Comparison of ENCODE assay signal across 14 cellular contexts in the genomic region with DNA sequence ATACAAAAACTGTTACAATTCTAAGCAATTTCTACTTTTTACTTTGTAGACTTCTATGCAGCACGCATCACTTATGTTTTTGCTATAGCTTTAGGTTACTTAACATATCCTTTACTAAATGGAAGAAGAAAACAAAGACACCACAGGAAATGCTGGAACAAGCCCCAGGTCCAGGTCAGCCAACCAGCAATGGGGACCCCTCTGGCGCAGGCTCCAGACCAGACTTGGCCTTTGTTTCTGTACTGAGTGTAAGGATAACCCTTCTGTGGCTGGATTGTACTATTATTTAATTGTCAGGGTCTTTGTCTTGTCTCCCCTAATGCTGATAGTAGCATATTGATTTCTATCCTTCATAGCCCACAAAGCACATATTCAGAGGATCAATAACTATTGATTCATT. TPM values are rescaled to one million over a fixed set of nuclear protein-coding genes. Genes with fewer than 3 reads are reported as not detected.
DNase-seq lines count a peak whose midpoint lies in the region; ATAC-seq and TF ChIP-seq lines count a peak whose summit lies in the region.
"Had no signal": no experiment of that assay in that cellular context is flagged by ENCODE, and none has a peak within 500 bp of the region (broad histone marks: within the 10 kb centered on the region; RNA-seq: fewer than 3 reads in every experiment).

No MANE protein-coding gene starts in this region.

- DNase-seq in CD8-positive, alpha-beta memory T cell = no peak
- no peak for DNase-seq in activated naive CD8-positive, alpha-beta T cell treated with anti-CD3 and anti-CD28 coated beads for 36 hours
- DNase-seq in natural killer cell treated with Interleukin-12 subunit alpha and Interleukin-12 subunit beta and Interleukin-15 and Interleukin-18, amount 100 ng/mL, for 72 hours (ENCODE audit: low spot score) = no peak
- no peak for DNase-seq in DMS114 treated with DMSO at 0.1 percent for 48 hours (lab: John Stamatoyannopoulos, UW; ENCODE audit: unreplicated experiment)
- DNase-seq in GM13976 (ENCODE audit: low spot score) = no peak
- DNase-seq: body of pancreas; naive B cell; NCI-H1105 treated with DMSO at 0.1 percent for 48 hours; SJCRH30; stimulated activated CD8-positive, alpha-beta memory T cell treated with anti-CD3 and anti-CD28 coated beads, Interleukin-4, amount 100 ng/mL, for 48 hours had no signal

- H3K27me3 Mint-ChIP-seq in CD8-positive, alpha-beta memory T cell = peaks cover 0 to 4% of the 10 kb centered on the region in 2 donors
- H3K27me3 Mint-ChIP-seq in IgD-negative memory B cell = no peaks in the 10 kb centered on the region
- H3K27me3 Mint-ChIP-seq in activated naive CD8-positive, alpha-beta T cell treated with anti-CD3 and anti-CD28 coated beads for 36 hours = no peaks in the 10 kb centered on the region
- no peaks in the 10 kb centered on the region for H3K27me3 Mint-ChIP-seq in natural killer cell treated with Interleukin-12 subunit alpha and Interleukin-12 subunit beta and Interleukin-15 and Interleukin-18, amount 100 ng/mL, for 72 hours
- H3K27me3 Mint-ChIP-seq: naive B cell had no signal

- POLR2A ChIA-PET in CD8-positive, alpha-beta memory T cell (lab: Charles Lee) = no interaction called here

- peaks cover 0 to 40% (median 7%) of the 10 kb centered on the region in 3 donors for H3K36me3 Mint-ChIP-seq in CD8-positive, alpha-beta memory T cell
- H3K36me3 Mint-ChIP-seq in IgD-negative memory B cell = peaks cover 8% of the 10 kb centered on the region
- H3K36me3 Mint-ChIP-seq in activated naive CD8-positive, alpha-beta T cell treated with anti-CD3 and anti-CD28 coated beads for 36 hours = peaks cover 61% of the 10 kb centered on the region
- H3K36me3 Mint-ChIP-seq in natural killer cell treated with Interleukin-12 subunit alpha and Interleukin-12 subunit beta and Interleukin-15 and Interleukin-18, amount 100 ng/mL, for 72 hours = peaks cover 5% of the 10 kb centered on the region

- TF ChIP-seq CTCF in GM13976 (IDR thresholded peaks at IDR 0.05; ENCODE audit: borderline replicate concordance, control extremely low read depth, extremely low read depth, insufficient read depth, missing control alignments) = no peak

- in situ Hi-C loops in GM13976 (cut with MboI; ENCODE audit: low sequenced_read_pairs, unreplicated experiment) = no loop called here

- H3K4me3 Mint-ChIP-seq in CD8-positive, alpha-beta memory T cell = peak overlapping the region; percentile 92 to 99 (median 94)
- H3K4me3 Mint-ChIP-seq in IgD-negative memory B cell = peak overlapping the region in 3 of 4 donors; percentile 67 to 99 (median 86)
- H3K4me3 Mint-ChIP-seq in activated naive CD8-positive, alpha-beta T cell treated with anti-CD3 and anti-CD28 coated beads for 36 hours = peak overlapping the region; percentile 89
- H3K4me3 Mint-ChIP-seq in natural killer cell treated with Interleukin-12 subunit alpha and Interleukin-12 subunit beta and Interleukin-15 and Interleukin-18, amount 100 ng/mL, for 72 hours = peak overlapping the region; percentile 80

- CTCF ChIA-PET in CD8-positive, alpha-beta memory T cell (lab: Charles Lee) = interaction anchor here (1.0 to 2.0 kb wide), 3 partner anchors 22 to 65 kb away, joined by 3 to 5 read pairs (median 3); no protein-coding TSS in a partner anchor

- no peak for ATAC-seq in natural killer cell treated with Interleukin-12 subunit alpha and Interleukin-12 subunit beta and Interleukin-15 and Interleukin-18, amount 100 ng/mL, for 72 hours
- ATAC-seq in GM19452 (IDR thresholded peaks at IDR 0.05; ENCODE audit: unreplicated experiment) = no peak
- no peak for ATAC-seq in HG03196 (IDR thresholded peaks at IDR 0.05; ENCODE audit: unreplicated experiment)
- ATAC-seq: body of pancreas had no signal

- no peaks in the 10 kb centered on the region for H3K9me3 ChIP-seq in CD8-positive, alpha-beta memory T cell (ENCODE audit: low read length)
- H3K9me3 ChIP-seq: body of pancreas, right atrium auricular region, SJCRH30 had no signal

- peak overlapping the region; percentile 22 to 96 (median 84) for H3K27ac Mint-ChIP-seq in CD8-positive, alpha-beta memory T cell
- H3K27ac Mint-ChIP-seq in IgD-negative memory B cell = peak overlapping the region in 2 of 3 donors; percentile 43 to 49
- H3K27ac Mint-ChIP-seq in activated naive CD8-positive, alpha-beta T cell treated with anti-CD3 and anti-CD28 coated beads for 36 hours = peak overlapping the region; percentile 82
- peak overlapping the region; percentile 58 to 78 for H3K27ac Mint-ChIP-seq in natural killer cell treated with Interleukin-12 subunit alpha and Interleukin-12 subunit beta and Interleukin-15 and Interleukin-18, amount 100 ng/mL, for 72 hours

- peaks cover 85 to 89% (median 88%) of the 10 kb centered on the region in 3 donors for H3K4me1 Mint-ChIP-seq in CD8-positive, alpha-beta memory T cell
- peaks cover 66 to 78% (median 78%) of the 10 kb centered on the region in 3 donors for H3K4me1 Mint-ChIP-seq in IgD-negative memory B cell
- H3K4me1 Mint-ChIP-seq in activated naive CD8-positive, alpha-beta T cell treated with anti-CD3 and anti-CD28 coated beads for 36 hours = peaks cover 76% of the 10 kb centered on the region
- H3K4me1 Mint-ChIP-seq in natural killer cell treated with Interleukin-12 subunit alpha and Interleukin-12 subunit beta and Interleukin-15 and Interleukin-18, amount 100 ng/mL, for 72 hours (ENCODE audit: low read depth in 2 of 2) = peaks cover 80% of the 10 kb centered on the region in 2 donors

- H3K27ac ChIP-seq in CD8-positive, alpha-beta memory T cell (ENCODE audit: low read depth, low read length) = no peak overlapping the region
- H3K27ac ChIP-seq: body of pancreas, right atrium auricular region, SJCRH30 had no signal

- no peaks in the 10 kb centered on the region for H3K9me3 Mint-ChIP-seq in CD8-positive, alpha-beta memory T cell
- H3K9me3 Mint-ChIP-seq in IgD-negative memory B cell = no peaks in the 10 kb centered on the region
- H3K9me3 Mint-ChIP-seq in activated naive CD8-positive, alpha-beta T cell treated with anti-CD3 and anti-CD28 coated beads for 36 hours = peaks cover 4% of the 10 kb centered on the region
- no peaks in the 10 kb centered on the region for H3K9me3 Mint-ChIP-seq in natural killer cell treated with Interleukin-12 subunit alpha and Interleukin-12 subunit beta and Interleukin-15 and Interleukin-18, amount 100 ng/mL, for 72 hours
- H3K9me3 Mint-ChIP-seq: naive B cell had no signal

- H3K4me1 ChIP-seq in CD8-positive, alpha-beta memory T cell (ENCODE audit: insufficient read depth, low read length) = peaks cover 83% of the 10 kb centered on the region

- H3K36me3 ChIP-seq in CD8-positive, alpha-beta memory T cell (ENCODE audit: insufficient read depth, low read length) = no peaks in the 10 kb centered on the region
- H3K36me3 ChIP-seq: right atrium auricular region, SJCRH30 had no signal

- no peaks in the 10 kb centered on the region for H3K27me3 ChIP-seq in CD8-positive, alpha-beta memory T cell (ENCODE audit: insufficient read depth, low read length, poor library complexity, severe bottlenecking)
- H3K27me3 ChIP-seq: body of pancreas, right atrium auricular region had no signal

- peak overlapping the region; percentile 22 for H3K4me3 ChIP-seq in CD8-positive, alpha-beta memory T cell (ENCODE audit: low read length)
- H3K4me3 ChIP-seq: body of pancreas, right atrium auricular region, SJCRH30 had no signal

RNA-seq across cellular contexts. Expression of gene SEMA4D, which starts 4.2 kb away (rescaled TPM):
- 100 to 1,000 TPM; 238 to 243 TPM for total RNA-seq in CD8-positive, alpha-beta memory T cell
- 227 TPM for polyA plus RNA-seq in CD8-positive, alpha-beta memory T cell
- 35.3 TPM for polyA plus RNA-seq in IgD-negative memory B cell
- 100 to 1,000 TPM; 239 to 245 TPM for total RNA-seq in activated naive CD8-positive, alpha-beta T cell treated with anti-CD3 and anti-CD28 coated beads for 36 hours
- 100 to 1,000 TPM; 169 to 237 TPM for total RNA-seq in natural killer cell treated with Interleukin-12 subunit alpha and Interleukin-12 subunit beta and Interleukin-15 and Interleukin-18, amount 100 ng/mL, for 72 hours
- total RNA-seq: SJCRH30 had no signal
